Comparison of ENCODE assay signal across 9 cellular contexts in genomic region chrX:101347859-101348451, GRCh38. TPM values are rescaled to one million over a fixed set of nuclear protein-coding genes. Genes with fewer than 3 reads are reported as not detected.
A peak's percentile ranks its signal among the peaks of the same experiment; 100 is the strongest.
DNase-seq lines count a peak whose midpoint lies in the region; ATAC-seq and TF ChIP-seq lines count a peak whose summit lies in the region.
"Had no signal": no experiment of that assay in that cellular context is flagged by ENCODE, and none has a peak within 500 bp of the region (broad histone marks: within the 10 kb centered on the region; RNA-seq: fewer than 3 reads in every experiment).

No MANE protein-coding gene starts in this region.

- peaks cover 5 to 21% (median 11%) of the 10 kb centered on the region in 4 donors for H3K4me1 Mint-ChIP-seq in CD4-positive, alpha-beta memory T cell
- H3K4me1 Mint-ChIP-seq in endodermal cell, result no peaks in the 10 kb centered on the region

- peak overlapping the region; percentile 74 for H3K4me2 ChIP-seq in OCI-LY3 (ENCODE audit: low read length)

- peak overlapping the region; percentile 85 to 97 (median 92) for H3K27ac Mint-ChIP-seq in CD4-positive, alpha-beta memory T cell
- peak overlapping the region; percentile 90 for H3K27ac Mint-ChIP-seq in endodermal cell

- H3K27me3 ChIP-seq in CD4-positive, alpha-beta memory T cell (ENCODE audit: insufficient read depth, low read length), result no peaks in the 10 kb centered on the region
- H3K27me3 ChIP-seq in OCI-LY3 (ENCODE audit: low read depth, low read length) (no peaks in the 10 kb centered on the region), endodermal cell (ENCODE audit: control insufficient read depth, insufficient read depth, low read length, poor library complexity, severe bottlenecking) (no peaks in the 10 kb centered on the region), mucosa of stomach (ENCODE audit: control insufficient read depth, insufficient read depth, low read length) (no peaks in the 10 kb centered on the region)

- peaks cover 54% of the 10 kb centered on the region for H3K79me2 ChIP-seq in OCI-LY3 (ENCODE audit: low read length)

- H3K4me3 ChIP-seq in CD4-positive, alpha-beta memory T cell (ENCODE audit: low read length in 2 of 2), result peak overlapping the region; percentile 69 to 74
- H3K4me3 ChIP-seq in OCI-LY3 (ENCODE audit: low read length) (peak overlapping the region; percentile 98), endodermal cell (ENCODE audit: low read length) (peak overlapping the region; percentile 92), mucosa of stomach (ENCODE audit: low read length) (peak overlapping the region; percentile 80)

- WGBS in endodermal cell (ENCODE audit: insufficient coverage in 1 of 2, insufficient read length in 1 of 2), 2 experiments, result 0% methylated on average over 1 to 13 of the region's 14 CpGs

- CTCF ChIA-PET in CD4-positive, alpha-beta memory T cell (lab: Charles Lee; ENCODE audit: partially characterized antibody), result interaction anchor here (2.0 kb wide), 1 partner anchor 43 kb away, joined by 12 read pairs; the partner anchor contains the start of gene RPL36A

- H3K4me1 ChIP-seq in CD4-positive, alpha-beta memory T cell (ENCODE audit: insufficient read depth, low read length), result peaks cover 19% of the 10 kb centered on the region
- peaks cover 14% of the 10 kb centered on the region for H3K4me1 ChIP-seq in OCI-LY3 (ENCODE audit: low read length)
- H3K4me1 ChIP-seq in endodermal cell (ENCODE audit: control insufficient read depth, insufficient read depth, low read length), result no peaks in the 10 kb centered on the region
- no peaks in the 10 kb centered on the region for H3K4me1 ChIP-seq in mucosa of stomach (ENCODE audit: control insufficient read depth, insufficient read depth, low read length)

- peak overlapping the region; percentile 91 for H3K9ac ChIP-seq in OCI-LY3 (ENCODE audit: low read length)
- H3K9ac ChIP-seq in endodermal cell (ENCODE audit: extremely low read depth, low read length, poor library complexity, severe bottlenecking), result peak overlapping the region; percentile 57
- peak overlapping the region; percentile 75 for H3K9ac ChIP-seq in mucosa of stomach (ENCODE audit: low read length)

- no peaks in the 10 kb centered on the region for H3K36me3 ChIP-seq in CD4-positive, alpha-beta memory T cell (ENCODE audit: insufficient read depth, low read length)
- peaks cover 8% of the 10 kb centered on the region for H3K36me3 ChIP-seq in OCI-LY3 (replicated peaks; ENCODE audit: low read depth, low read length)
- peaks cover 12% of the 10 kb centered on the region for H3K36me3 ChIP-seq in endodermal cell (ENCODE audit: control insufficient read depth, insufficient read depth, low read length)
- no peaks in the 10 kb centered on the region for H3K36me3 ChIP-seq in mucosa of stomach (ENCODE audit: control insufficient read depth, insufficient read depth, low read length)

- H3K27ac ChIP-seq in CD4-positive, alpha-beta memory T cell (ENCODE audit: low read depth, low read length), result peak overlapping the region; percentile 72
- H3K27ac ChIP-seq in OCI-LY3 (ENCODE audit: low read length) (peak overlapping the region; percentile 39), endodermal cell (ENCODE audit: low read depth, low read length) (no peak overlapping the region)

- H3K27me3 Mint-ChIP-seq in CD4-positive, alpha-beta memory T cell, result no peaks in the 10 kb centered on the region
- peaks cover 4% of the 10 kb centered on the region for H3K27me3 Mint-ChIP-seq in endodermal cell (ENCODE audit: insufficient read depth)

- POLR2A ChIA-PET in CD4-positive, alpha-beta memory T cell (lab: Charles Lee; ENCODE audit: partially characterized antibody), result interaction anchor here (1.3 to 5.1 kb wide), 3 partner anchors 43 to 71 kb away, joined by 5 to 36 read pairs (median 8); partner anchors contain the start of genes GLA and RPL36A

- H3K4me3 Mint-ChIP-seq in CD4-positive, alpha-beta memory T cell, result peak overlapping the region; percentile 88 to 94 (median 91)
- peak overlapping the region; percentile 84 for H3K4me3 Mint-ChIP-seq in endodermal cell

- peaks cover 3 to 14% of the 10 kb centered on the region in 2 donors for H3K36me3 Mint-ChIP-seq in CD4-positive, alpha-beta memory T cell
- H3K36me3 Mint-ChIP-seq in endodermal cell (ENCODE audit: low read depth), result peaks cover 14% of the 10 kb centered on the region

- intact Hi-C loops in CD4-positive, alpha-beta memory T cell (cut with micrococcal nuclease), result loop anchor here (1.0 to 2.0 kb wide), 3 partner anchors 43 to 297 kb away; partner anchors contain the start of genes HNRNPH2 and RPL36A

- H4K20me1 ChIP-seq in OCI-LY3 (ENCODE audit: insufficient read depth, low read length), result no peaks in the 10 kb centered on the region

- ATAC-seq in GM21717 (IDR thresholded peaks at IDR 0.05; ENCODE audit: unreplicated experiment) (peak; percentile 9), HG03457 (IDR thresholded peaks at IDR 0.05; ENCODE audit: unreplicated experiment) (no peak), HG02870 (IDR thresholded peaks at IDR 0.05; ENCODE audit: unreplicated experiment) (no peak), GM21360 (IDR thresholded peaks at IDR 0.05; ENCODE audit: unreplicated experiment) (no peak)

- H3K9me3 ChIP-seq in CD4-positive, alpha-beta memory T cell (ENCODE audit: control insufficient read depth in 1 of 2, low read length in 2 of 2), result no peaks in the 10 kb centered on the region
- H3K9me3 ChIP-seq in OCI-LY3 (ENCODE audit: insufficient read depth, low read length) (no peaks in the 10 kb centered on the region), endodermal cell (ENCODE audit: control insufficient read depth, low read length) (no peaks in the 10 kb centered on the region), mucosa of stomach (ENCODE audit: control insufficient read depth, low read length) (no peaks in the 10 kb centered on the region)

- no peak for TF ChIP-seq CTCF in OCI-LY3 (IDR thresholded peaks at IDR 0.05; ENCODE audit: low read depth, low read length)
- no peak for TF ChIP-seq CTCF in endodermal cell (conservative IDR thresholded peaks at IDR 0.05)

- DNase-seq in CD4-positive, alpha-beta memory T cell, result peak in 2 of 5 donors; percentile 2 to 3
- no peak for DNase-seq in endodermal cell

- 0 out of 2 replicates have a peak overlapping the region, but pooled peaks have one; percentile 46 for H2AFZ ChIP-seq in OCI-LY3 (ENCODE audit: low read depth, low read length)

- H3K9me3 Mint-ChIP-seq in CD4-positive, alpha-beta memory T cell, result peaks cover 0 to 2% (median 0%) of the 10 kb centered on the region in 8 donors
- peaks cover 56% of the 10 kb centered on the region for H3K9me3 Mint-ChIP-seq in endodermal cell

RNA-seq across cellular contexts. Expression of gene TIMM8A, which starts 0.6 kb away (rescaled TPM):
- 10 to 100 TPM; 12.0 to 13.3 TPM for total RNA-seq in CD4-positive, alpha-beta memory T cell
- 10 to 100 TPM in 1 of 2 donors, 1 to 10 TPM in 1; 8.8 to 10.5 TPM for polyA plus RNA-seq in CD4-positive, alpha-beta memory T cell
- total RNA-seq in endodermal cell, result 10 to 100 TPM; 18.5 to 20.7 TPM
- polyA plus RNA-seq in endodermal cell (2013, experiment 1 of 2), result 14.6 TPM
- polyA plus RNA-seq in endodermal cell (2013, experiment 2 of 2), result 12.5 TPM

RNA-seq across cellular contexts. Expression of gene BTK, which starts 38.0 kb away (rescaled TPM):
- total RNA-seq in CD4-positive, alpha-beta memory T cell, result 1 to 10 TPM; 1.6 to 1.9 TPM
- 1 to 10 TPM in 1 of 2 donors, not detected in 1; 1.1 TPM for polyA plus RNA-seq in CD4-positive, alpha-beta memory T cell
- total RNA-seq in endodermal cell, result 1 to 10 TPM; 2.3 to 3.4 TPM
- polyA plus RNA-seq in endodermal cell (2013, experiment 1 of 2), result 0.43 TPM
- 0.33 TPM for polyA plus RNA-seq in endodermal cell (2013, experiment 2 of 2)
- total RNA-seq: HT1080 had no signal

RNA-seq across cellular contexts. Expression of gene RPL36A, which starts 42.9 kb away (rescaled TPM):
- total RNA-seq in CD4-positive, alpha-beta memory T cell, result 100 to 1,000 TPM; 380 to 428 TPM
- 1,000 to 10,000 TPM; 2,296 to 2,724 TPM for polyA plus RNA-seq in CD4-positive, alpha-beta memory T cell
- total RNA-seq in endodermal cell, result 100 to 1,000 TPM; 316 to 385 TPM
- 1,950 TPM for polyA plus RNA-seq in endodermal cell (2013, experiment 1 of 2)
- polyA plus RNA-seq in endodermal cell (2013, experiment 2 of 2), result 1,849 TPM

RNA-seq across cellular contexts. Expression of gene TAF7L, which starts 56.8 kb away (rescaled TPM):
- not detected for total RNA-seq in CD4-positive, alpha-beta memory T cell
- not detected for polyA plus RNA-seq in CD4-positive, alpha-beta memory T cell
- under 1 TPM; 0.15 to 0.22 TPM for total RNA-seq in endodermal cell
- polyA plus RNA-seq in endodermal cell (2013, experiment 1 of 2), result 0.53 TPM
- 0.25 TPM for polyA plus RNA-seq in endodermal cell (2013, experiment 2 of 2)
- total RNA-seq: HT1080 had no signal

RNA-seq across cellular contexts. Expression of gene GLA, which starts 59.8 kb away (rescaled TPM):
- total RNA-seq in CD4-positive, alpha-beta memory T cell, result 10 to 100 TPM; 13.1 TPM
- 10 to 100 TPM in 1 of 2 donors, 1 to 10 TPM in 1; 9.6 to 16.1 TPM for polyA plus RNA-seq in CD4-positive, alpha-beta memory T cell
- 10 to 100 TPM; 33.2 to 35.9 TPM for total RNA-seq in endodermal cell
- polyA plus RNA-seq in endodermal cell (2013, experiment 1 of 2), result 40.6 TPM
- 31.9 TPM for polyA plus RNA-seq in endodermal cell (2013, experiment 2 of 2)
